Comparison of ENCODE assay signal across 9 cellular contexts in genomic region chr4:105551968-105552746, GRCh38. TPM values are rescaled to one million over a fixed set of nuclear protein-coding genes. Genes with fewer than 3 reads are reported as not detected.
DNase-seq lines count a peak whose midpoint lies in the region; ATAC-seq and TF ChIP-seq lines count a peak whose summit lies in the region.
"Had no signal": no experiment of that assay in that cellular context is flagged by ENCODE, and none has a peak within 500 bp of the region (broad histone marks: within the 10 kb centered on the region; RNA-seq: fewer than 3 reads in every experiment).

ARHGEF38 (plus strand) TSS chr4:105552620; CDS start chr4:105552766, 146 bp downstream.

- TF ChIP-seq CTCF in RWPE1 (conservative IDR thresholded peaks at IDR 0.05; ENCODE audit: low read depth): no peak
- TF ChIP-seq CTCF in upper lobe of right lung (IDR thresholded peaks at IDR 0.05): no peak

- H3K27me3 ChIP-seq in upper lobe of right lung (no peaks in the 10 kb centered on the region), Karpas-422 (ENCODE audit: low read length) (no peaks in the 10 kb centered on the region)

- H3K27ac ChIP-seq in RWPE1: no peak within 1 kb of the TSS
- peak within 1 kb of the TSS; percentile 79 for H3K27ac ChIP-seq in upper lobe of right lung
- no peak within 1 kb of the TSS for H3K27ac ChIP-seq in Karpas-422 (ENCODE audit: low read length)

- H3K9me2 ChIP-seq in Karpas-422 (replicated peaks; ENCODE audit: insufficient read depth, low read length): no peaks in the 10 kb centered on the region

- no peak within 1 kb of the TSS for H2AFZ ChIP-seq in Karpas-422 (ENCODE audit: low read length)

- H3K4me3 ChIP-seq in upper lobe of right lung (peak within 1 kb of the TSS; percentile 36), Karpas-422 (ENCODE audit: low read length) (no peak within 1 kb of the TSS)
- H3K4me3 ChIP-seq: K562 had no signal

- peak; percentile 36 for ATAC-seq in Right ventricle myocardium superior (ENCODE audit: poor library complexity)
- peak; percentile 95 for ATAC-seq in upper lobe of right lung
- no peak for ATAC-seq in HG03095 (IDR thresholded peaks at IDR 0.05; ENCODE audit: unreplicated experiment)
- ATAC-seq: K562 had no signal

- no peaks in the 10 kb centered on the region for H3K79me2 ChIP-seq in Karpas-422 (ENCODE audit: low read length)

- DNase-seq in Right ventricle myocardium superior (no peak), cardiac septum (ENCODE audit: low spot score) (no peak), RWPE1 (ENCODE audit: low spot score) (peak; percentile 27), islet precursor cell (peak; percentile 71), upper lobe of right lung (peak; percentile 67), Karpas-422 (no peak), DMS 273 treated with DMSO at 0.1 percent for 48 hours (lab: John Stamatoyannopoulos, UW) (no peak)

- intact Hi-C loops in Right ventricle myocardium superior (cut with DNase I) (no loop called here), cardiac septum (cut with DNase I) (no loop called here), upper lobe of right lung (cut with DNase I) (no loop called here)

- no peak within 1 kb of the TSS for H3K4me2 ChIP-seq in Karpas-422 (ENCODE audit: low read depth, low read length, poor library complexity, severe bottlenecking)

- CTCF ChIA-PET in RWPE1 (lab: Yijun Ruan, JAX): interaction anchor here (0.6 to 0.7 kb wide), 2 partner anchors 61 to 691 kb away, joined by 3 to 5 read pairs; no protein-coding TSS in a partner anchor

- H3K9ac ChIP-seq in Karpas-422 (ENCODE audit: low read length): no peak within 1 kb of the TSS

- H3K9me3 ChIP-seq in upper lobe of right lung: no peaks in the 10 kb centered on the region
- no peaks in the 10 kb centered on the region for H3K9me3 ChIP-seq in Karpas-422 (ENCODE audit: low read length)

- H3K4me1 ChIP-seq in upper lobe of right lung (no peaks in the 10 kb centered on the region), Karpas-422 (ENCODE audit: low read length) (no peaks in the 10 kb centered on the region; the same call in 1 of the 2 replicates)

- H3K36me3 ChIP-seq in upper lobe of right lung (no peaks in the 10 kb centered on the region), Karpas-422 (ENCODE audit: insufficient read depth, low read length) (no peaks in the 10 kb centered on the region)

- POLR2A ChIA-PET in RWPE1 (lab: Yijun Ruan, JAX; ENCODE audit: low non-redundant PET): no interaction called here

- H4K20me1 ChIP-seq in Karpas-422 (ENCODE audit: insufficient read depth, low read depth, low read length): no peaks in the 10 kb centered on the region

RNA-seq across cellular contexts. Expression of gene ARHGEF38, which starts in this region (rescaled TPM):
- total RNA-seq in Right ventricle myocardium superior (not detected), cardiac septum (not detected), upper lobe of right lung (15.5 TPM)
- total RNA-seq in Karpas-422 (2014; rRNA removed; shearing (Covaris generic); ENCODE audit: low replicate concordance): not detected in 2 replicates
- total RNA-seq: K562 had no signal

Comparison
In these comparisons a context has a peak if more than half of its experiments do, and no peak if none do; other contexts are left out.
1. RNA of gene ARHGEF38 (total RNA-seq): 15.5 TPM in upper lobe of right lung (single experiment); not detected in Right ventricle myocardium superior (single experiment), not detected in cardiac septum (single experiment) and not detected in Karpas-422; every median in the first group is over 10 times any median in the second.
2. Peak in ATAC-seq in Right ventricle myocardium superior; RNA of the gene not detected or under 1 TPM.
3. DNase-seq: peak in RWPE1 (single experiment), islet precursor cell (single experiment) and upper lobe of right lung (single experiment); none in Right ventricle myocardium superior (single experiment), cardiac septum (single experiment), Karpas-422 (single experiment) and DMS 273 treated with DMSO at 0.1 percent for 48 hours (single experiment).